In the genomic region with DNA sequence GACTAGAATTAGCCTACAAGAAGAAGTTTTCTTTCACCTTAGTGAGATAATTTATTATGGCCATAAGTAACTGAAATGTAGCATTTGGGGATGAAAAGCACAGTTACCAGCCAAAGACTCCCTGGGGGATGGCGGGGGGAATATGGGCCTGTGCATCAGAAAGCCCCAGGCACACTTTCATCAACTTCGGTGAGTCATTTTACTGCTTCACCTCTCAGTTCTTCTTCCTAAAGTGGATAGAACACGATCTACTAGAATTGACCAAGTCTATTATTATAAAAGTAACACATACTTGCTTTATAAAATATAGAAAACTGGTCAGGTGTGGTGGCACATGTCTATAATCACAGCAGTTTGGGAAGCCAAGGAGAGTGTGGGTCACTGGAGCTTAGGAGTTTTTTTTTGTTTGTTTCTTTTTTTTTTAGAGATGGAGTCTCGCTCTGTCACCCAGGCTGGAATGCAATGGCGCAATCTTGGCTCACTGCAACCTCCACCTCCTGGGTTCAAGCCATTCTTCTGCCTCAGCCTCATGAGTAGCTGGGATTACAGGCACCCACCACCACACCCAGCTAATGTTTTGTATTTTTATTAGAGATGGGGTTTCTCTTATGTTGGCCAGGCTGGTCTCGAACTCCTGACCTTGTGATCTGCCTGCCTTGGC, we compare ENCODE assay signal across 10 cellular contexts.
DNase-seq lines count a peak whose midpoint lies in the region; ATAC-seq and TF ChIP-seq lines count a peak whose summit lies in the region.
"Had no signal": no experiment of that assay in that cellular context is flagged by ENCODE, and none has a peak within 500 bp of the region (broad histone marks: within the 10 kb centered on the region; RNA-seq: fewer than 3 reads in every experiment).

No MANE protein-coding gene starts in this region.

- H3K79me2 ChIP-seq in mammary epithelial cell (ENCODE audit: insufficient read depth, low read length): no peaks in the 10 kb centered on the region

- no peak for TF ChIP-seq CTCF in mammary epithelial cell (conservative IDR thresholded peaks at IDR 0.05 in 1 of 2, IDR thresholded peaks at IDR 0.05 in 1 of 2; ENCODE audit: extremely low read depth in 1 of 2, insufficient read depth in 1 of 2, low read depth in 1 of 2, low read length in 2 of 2)

- WGBS in mammary epithelial cell (ENCODE audit: low coverage, missing lambda C conversion rate): 87% methylated on average over 6 of the region's 6 CpGs

- no TSS peak for BruUV-seq in mammary epithelial cell (replicated peaks; lab: Mats Ljungman, UMichigan)

- H3K4me1 ChIP-seq in mammary epithelial cell (ENCODE audit: insufficient read depth, low read length): peaks cover 41% of the 10 kb centered on the region

- DNase-seq in stimulated activated naive CD8-positive, alpha-beta T cell treated with anti-CD3 and anti-CD28 coated beads, Interleukin-15, Interleukin-2, amounts not matched to agents 100 U/mL and 50 U/mL, for 24 hours: no peak
- no peak for DNase-seq in stimulated activated naive CD8-positive, alpha-beta T cell treated with anti-CD3 and anti-CD28 coated beads, Interleukin-15, amount 100 ng/mL, for 72 hours
- peak; percentile 85 for DNase-seq in HT1080 (ENCODE audit: low read depth)
- DNase-seq in mammary epithelial cell: peak; percentile 47
- DNase-seq in NCI-H510A treated with DMSO at 0.1 percent for 48 hours (lab: John Stamatoyannopoulos, UW): no peak
- no peak for DNase-seq in activated naive CD4-positive, alpha-beta T cell treated with anti-CD3 and anti-CD28 coated beads for 36 hours
- DNase-seq in NCI-H2196 treated with DMSO at 0.1 percent for 48 hours (lab: John Stamatoyannopoulos, UW; ENCODE audit: unreplicated experiment): no peak
- DNase-seq: activated CD8-positive, alpha-beta memory T cell treated with anti-CD3 and anti-CD28 coated beads, Interleukin-2, amount 50 U/mL, for 48 hours had no signal

- H3K4me1 Mint-ChIP-seq in stimulated activated naive CD8-positive, alpha-beta T cell treated with anti-CD3 and anti-CD28 coated beads, Interleukin-15, amount 100 ng/mL, for 72 hours: peaks cover 5% of the 10 kb centered on the region
- H3K4me1 Mint-ChIP-seq in activated naive CD4-positive, alpha-beta T cell treated with anti-CD3 and anti-CD28 coated beads for 36 hours (ENCODE audit: low read depth): no peaks in the 10 kb centered on the region

- dilution Hi-C loops in mammary epithelial cell (cut with HindIII; ENCODE audit: low sequenced_read_pairs): no loop called here

- H3K9me3 ChIP-seq in mammary epithelial cell (replicated peaks; ENCODE audit: insufficient read depth, low read length): no peaks in the 10 kb centered on the region

- no peak overlapping the region for H3K4me3 ChIP-seq in mammary epithelial cell (replicated peaks in 1 of 3; ENCODE audit: insufficient read depth in 1 of 3, low read depth in 2 of 3, low read length in 3 of 3)

- H3K4me2 ChIP-seq in mammary epithelial cell (ENCODE audit: insufficient read depth, low read depth, low read length): no peak overlapping the region

- H3K9ac ChIP-seq in mammary epithelial cell (ENCODE audit: insufficient read depth, low read length): no peak overlapping the region

- intact Hi-C loops in mammary epithelial cell (cut with micrococcal nuclease): loop anchor here (1.0 kb wide), 1 partner anchor 142 kb away; a partner anchor contains a TSS
- intact Hi-C loops in activated naive CD4-positive, alpha-beta T cell treated with anti-CD3 and anti-CD28 coated beads for 36 hours (cut with micrococcal nuclease): no loop called here

- peak; percentile 8 for ATAC-seq in stimulated activated naive CD8-positive, alpha-beta T cell treated with anti-CD3 and anti-CD28 coated beads, Interleukin-15, Interleukin-2, amounts not matched to agents 100 U/mL and 50 U/mL, for 24 hours
- no peak for ATAC-seq in stimulated activated naive CD8-positive, alpha-beta T cell treated with anti-CD3 and anti-CD28 coated beads, Interleukin-15, amount 100 ng/mL, for 72 hours
- ATAC-seq in HG03565 (IDR thresholded peaks at IDR 0.05; ENCODE audit: unreplicated experiment): no peak

- peak overlapping the region; percentile 15 for H2AFZ ChIP-seq in mammary epithelial cell (ENCODE audit: low read depth, low read length)

- CTCF ChIA-PET in mammary epithelial cell (lab: Charles Lee; ENCODE audit: low non-redundant PET): no interaction called here
- CTCF ChIA-PET in activated naive CD4-positive, alpha-beta T cell treated with anti-CD3 and anti-CD28 coated beads for 36 hours (lab: Charles Lee): interaction anchor here (1.0 kb wide), 1 partner anchor 8 kb away, joined by 3 read pairs; no protein-coding TSS in a partner anchor

- no peaks in the 10 kb centered on the region for H3K36me3 ChIP-seq in mammary epithelial cell (ENCODE audit: insufficient read depth, low read length)

- H3K36me3 Mint-ChIP-seq in activated naive CD4-positive, alpha-beta T cell treated with anti-CD3 and anti-CD28 coated beads for 36 hours (ENCODE audit: low read depth): peaks cover 3% of the 10 kb centered on the region
- H3K36me3 Mint-ChIP-seq: IgD-negative memory B cell had no signal

- H3K4me3 Mint-ChIP-seq in stimulated activated naive CD8-positive, alpha-beta T cell treated with anti-CD3 and anti-CD28 coated beads, Interleukin-15, amount 100 ng/mL, for 72 hours: no peak overlapping the region
- no peak overlapping the region for H3K4me3 Mint-ChIP-seq in activated naive CD4-positive, alpha-beta T cell treated with anti-CD3 and anti-CD28 coated beads for 36 hours

- H3K27ac ChIP-seq in mammary epithelial cell (ENCODE audit: insufficient read depth, low read depth, low read length): peak overlapping the region; percentile 55

- no peaks in the 10 kb centered on the region for H4K20me1 ChIP-seq in mammary epithelial cell (ENCODE audit: insufficient read depth, low read length)

- H3K9me3 Mint-ChIP-seq in stimulated activated naive CD8-positive, alpha-beta T cell treated with anti-CD3 and anti-CD28 coated beads, Interleukin-15, amount 100 ng/mL, for 72 hours: no peaks in the 10 kb centered on the region
- no peaks in the 10 kb centered on the region for H3K9me3 Mint-ChIP-seq in activated naive CD4-positive, alpha-beta T cell treated with anti-CD3 and anti-CD28 coated beads for 36 hours

- in situ Hi-C loops in mammary epithelial cell (cut with MboI; ENCODE audit: low sequenced_read_pairs in 2 of 2): loop anchor here in 1 of 2 donors (25.0 kb wide), 1 partner anchor 228 kb away; no protein-coding TSS in a partner anchor

- no peaks in the 10 kb centered on the region for H3K27me3 ChIP-seq in mammary epithelial cell (ENCODE audit: insufficient read depth, low read length)

- no peak overlapping the region for H3K27ac Mint-ChIP-seq in stimulated activated naive CD8-positive, alpha-beta T cell treated with anti-CD3 and anti-CD28 coated beads, Interleukin-15, amount 100 ng/mL, for 72 hours
- H3K27ac Mint-ChIP-seq in activated naive CD4-positive, alpha-beta T cell treated with anti-CD3 and anti-CD28 coated beads for 36 hours: no peak overlapping the region

- H3K27me3 Mint-ChIP-seq in stimulated activated naive CD8-positive, alpha-beta T cell treated with anti-CD3 and anti-CD28 coated beads, Interleukin-15, amount 100 ng/mL, for 72 hours: no peaks in the 10 kb centered on the region
- no peaks in the 10 kb centered on the region for H3K27me3 Mint-ChIP-seq in activated naive CD4-positive, alpha-beta T cell treated with anti-CD3 and anti-CD28 coated beads for 36 hours (ENCODE audit: low read depth)

Comparison
In these comparisons a context has a peak if more than half of its experiments do, and no peak if none do; other contexts are left out.
1. DNase-seq: peak in HT1080 (single experiment) and mammary epithelial cell (single experiment); none in stimulated activated naive CD8-positive, alpha-beta T cell treated with anti-CD3 and anti-CD28 coated beads, Interleukin-15, Interleukin-2, amounts not matched to agents 100 U/mL and 50 U/mL, for 24 hours (single experiment), stimulated activated naive CD8-positive, alpha-beta T cell treated with anti-CD3 and anti-CD28 coated beads, Interleukin-15, amount 100 ng/mL, for 72 hours (0 of 2), NCI-H510A treated with DMSO at 0.1 percent for 48 hours (single experiment), activated naive CD4-positive, alpha-beta T cell treated with anti-CD3 and anti-CD28 coated beads for 36 hours (single experiment) and NCI-H2196 treated with DMSO at 0.1 percent for 48 hours (single experiment).